19 cellular contexts compared by ENCODE assay signal in the genomic region with DNA sequence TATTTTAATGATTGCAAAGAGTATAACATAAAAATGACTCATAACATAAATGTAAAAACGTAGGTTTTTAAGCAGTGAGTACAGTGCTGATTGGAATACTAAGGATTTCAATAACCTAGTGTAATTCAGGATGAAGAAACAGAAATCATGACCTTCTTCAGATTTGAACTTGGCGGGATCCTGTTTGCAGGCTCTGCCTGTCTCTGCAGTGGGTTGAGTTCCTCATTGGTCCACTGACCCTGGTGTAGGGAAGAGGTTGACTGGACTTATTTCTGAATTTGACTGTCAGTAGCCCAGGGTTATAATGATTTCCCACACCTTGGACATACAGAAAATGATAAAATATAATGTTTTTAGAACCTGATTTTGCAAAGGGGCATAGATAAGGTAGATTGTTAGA.
"Had no signal": no experiment of that assay in that cellular context is flagged by ENCODE, and none has a peak within 500 bp of the region (broad histone marks: within the 10 kb centered on the region; RNA-seq: fewer than 3 reads in every experiment).

No MANE protein-coding gene starts in this region.

- H3K27ac ChIP-seq: epithelial cell of prostate had no signal

- H3K27me3 ChIP-seq: heart left ventricle, neutrophil had no signal

- FAIRE-seq: bronchial epithelial cell, small intestine had no signal

- H3K27ac Mint-ChIP-seq: activated B cell treated with CpG ODN at 0.5 μM for 24 hours; activated CD4-positive, alpha-beta T cell treated with anti-CD3 and anti-CD28 coated beads, Interleukin-2, amount 10 ng/mL, durations not matched to agents 24 days and 14 days; activated naive CD8-positive, alpha-beta T cell; naive thymus-derived CD4-positive, alpha-beta T cell; type B pancreatic cell had no signal

- H3K9me3 ChIP-seq: heart left ventricle, neutrophil had no signal

- ATAC-seq: left colon; naive thymus-derived CD4-positive, alpha-beta T cell had no signal

- DNase-seq: activated B cell treated with CpG ODN at 0.5 μM for 24 hours; activated CD4-positive, alpha-beta T cell treated with anti-CD3 and anti-CD28 coated beads, Interleukin-2, amount 10 ng/mL, durations not matched to agents 24 days and 14 days; activated CD8-positive, alpha-beta memory T cell treated with anti-CD3 and anti-CD28 coated beads, Interleukin-2, amount 50 U/mL, for 48 hours; activated gamma-delta T cell treated with Interleukin-2 at 50 U/mL for 16 hours; amniotic stem cell; foreskin melanocyte; heart left ventricle; left colon; naive thymus-derived CD4-positive, alpha-beta T cell; small intestine; stimulated activated CD4-positive, alpha-beta T cell treated with anti-CD3 and anti-CD28 coated beads, Interleukin-4, amount 100 ng/mL, for 4 hours; stimulated activated CD8-positive, alpha-beta memory T cell treated with anti-CD3 and anti-CD28 coated beads, Interleukin-4, amount 100 ng/mL, for 48 hours; stimulated activated naive CD4-positive, alpha-beta T cell treated with Interleukin-2 at 50 U/mL for 16 hours; SW 1271 had no signal

- H3K4me1 Mint-ChIP-seq: activated B cell treated with CpG ODN at 0.5 μM for 24 hours had no signal

- H3K27me3 Mint-ChIP-seq: activated CD4-positive, alpha-beta T cell treated with anti-CD3 and anti-CD28 coated beads, Interleukin-2, amount 10 ng/mL, durations not matched to agents 24 days and 14 days; activated naive CD8-positive, alpha-beta T cell; naive thymus-derived CD4-positive, alpha-beta T cell; type B pancreatic cell had no signal

- H3K9me3 Mint-ChIP-seq: type B pancreatic cell had no signal

- H3K36me3 ChIP-seq: heart left ventricle, neutrophil had no signal

- H3K4me3 Mint-ChIP-seq: activated B cell treated with CpG ODN at 0.5 μM for 24 hours; activated CD4-positive, alpha-beta T cell treated with anti-CD3 and anti-CD28 coated beads, Interleukin-2, amount 10 ng/mL, durations not matched to agents 24 days and 14 days; activated naive CD8-positive, alpha-beta T cell; naive thymus-derived CD4-positive, alpha-beta T cell; type B pancreatic cell had no signal

- H3K4me3 ChIP-seq: heart left ventricle had no signal
